8 cellular contexts compared by ENCODE assay signal in the genomic region with DNA sequence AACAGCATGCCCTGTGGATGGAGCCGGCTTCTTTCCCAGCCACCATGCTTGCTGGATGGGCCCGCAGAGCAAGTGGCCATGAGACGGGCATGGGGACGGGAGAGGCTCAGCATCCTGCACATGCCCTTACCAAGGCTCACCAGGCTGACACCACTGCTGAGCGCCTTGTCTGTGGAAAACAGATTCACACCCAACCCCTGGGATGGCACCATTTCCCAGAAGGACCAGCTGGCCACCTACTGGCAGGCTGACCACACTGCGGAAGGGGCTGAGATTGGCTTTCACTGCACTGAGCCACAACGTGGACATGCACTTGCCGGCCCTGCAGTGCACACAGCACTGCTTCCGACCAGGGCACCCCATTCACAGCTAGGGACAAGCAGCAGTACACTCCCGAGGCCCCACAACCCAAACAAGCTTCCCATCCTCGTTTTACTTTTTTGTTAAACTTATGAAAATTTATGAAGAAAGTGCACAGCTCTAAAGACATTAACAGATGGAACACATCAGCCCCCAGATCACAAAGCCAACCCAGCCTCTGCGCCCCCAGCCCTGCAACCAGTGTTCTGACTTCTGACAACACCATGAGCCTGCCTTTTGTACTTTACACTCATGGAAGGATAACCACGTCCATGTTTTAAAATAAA. TPM values are rescaled to one million over a fixed set of nuclear protein-coding genes. Genes with fewer than 3 reads are reported as not detected.
A peak's percentile ranks its signal among the peaks of the same experiment; 100 is the strongest.
DNase-seq lines count a peak whose midpoint lies in the region; ATAC-seq and TF ChIP-seq lines count a peak whose summit lies in the region.

No MANE protein-coding gene starts in this region.

- ATAC-seq in GM18870 (IDR thresholded peaks at IDR 0.05; ENCODE audit: unreplicated experiment) (no peak), GM21717 (IDR thresholded peaks at IDR 0.05; ENCODE audit: unreplicated experiment) (no peak)

- H3K27me3 ChIP-seq in H7 (ENCODE audit: control insufficient read depth, insufficient read depth, low read length), result no peaks in the 10 kb centered on the region

- DNase-seq in CMK (ENCODE audit: low read depth), result peak; percentile 2
- peak; percentile 80 for DNase-seq in H7
- peak; percentile 33 for DNase-seq in OCI-M1 (lab: John Stamatoyannopoulos, UW)
- no peak for DNase-seq in coronary artery (ENCODE audit: low spot score)
- peak; percentile 35 for DNase-seq in medulla oblongata (ENCODE audit: extremely low spot score)
- DNase-seq in NK-92 treated with Interleukin-12 subunit alpha and Interleukin-12 subunit beta, amount 100 ng/mL, for 24 hours (lab: John Stamatoyannopoulos, UW), result no peak

- no peaks in the 10 kb centered on the region for H3K36me3 ChIP-seq in H7 (replicated peaks; ENCODE audit: control insufficient read depth, insufficient read depth, low read length)

- no peak overlapping the region for H3K27ac ChIP-seq in coronary artery

- peak; percentile 26 for TF ChIP-seq CTCF in coronary artery (IDR thresholded peaks at IDR 0.05)

- H3K4me3 ChIP-seq in H7 (ENCODE audit: insufficient read depth, low read depth, low read length) (no peak overlapping the region), coronary artery (no peak overlapping the region)

RNA-seq across cellular contexts. Expression of a gene that starts 13.9 kb away (rescaled TPM):
- total RNA-seq in H7 (2014; rRNA removed; shearing (Covaris generic)), result not detected in 2 replicates

RNA-seq across cellular contexts. Expression of a gene that starts 20.3 kb away (rescaled TPM):
- not detected in 2 replicates for total RNA-seq in H7 (2014; rRNA removed; shearing (Covaris generic))

RNA-seq across cellular contexts. Expression of a gene that starts 21.2 kb away (rescaled TPM):
- total RNA-seq in H7 (2014; rRNA removed; shearing (Covaris generic)), result not detected in 2 replicates

RNA-seq across cellular contexts. Expression of a gene that starts 26.8 kb away (rescaled TPM):
- total RNA-seq in H7 (2014; rRNA removed; shearing (Covaris generic)), result not detected in 2 replicates

RNA-seq across cellular contexts. Expression of a gene that starts 40.2 kb away (rescaled TPM):
- not detected in 2 replicates for total RNA-seq in H7 (2014; rRNA removed; shearing (Covaris generic))

Comparison
In these comparisons a context has a peak if more than half of its experiments do, and no peak if none do; other contexts are left out.
1. DNase-seq: peak in CMK (single experiment), H7 (single experiment), OCI-M1 (single experiment) and medulla oblongata (single experiment); none in coronary artery (single experiment) and NK-92 treated with Interleukin-12 subunit alpha and Interleukin-12 subunit beta, amount 100 ng/mL, for 24 hours (single experiment).